In the genomic region with DNA sequence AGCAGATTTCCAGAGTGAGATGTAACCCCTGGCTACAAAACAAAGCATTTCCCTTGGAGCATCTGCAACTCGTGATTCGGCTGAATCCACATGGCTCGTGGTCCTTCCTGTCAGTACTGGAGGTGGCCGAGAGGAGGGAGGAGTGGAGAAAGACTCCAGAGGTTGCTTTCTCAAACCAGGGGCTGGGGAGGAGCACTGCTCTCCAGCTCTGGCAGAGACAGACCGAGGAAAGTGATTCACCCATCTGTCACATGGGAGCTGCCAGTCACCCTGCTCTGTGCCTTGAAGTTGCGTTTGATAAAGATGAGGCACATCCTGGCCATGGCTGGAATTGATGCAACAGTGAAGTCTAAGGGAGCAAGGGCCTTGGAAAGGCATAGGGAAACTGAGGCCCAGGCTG, we compare ENCODE assay signal across 12 cellular contexts.
A peak's percentile ranks its signal among the peaks of the same experiment; 100 is the strongest.
DNase-seq lines count a peak whose midpoint lies in the region; TF ChIP-seq lines count a peak whose summit lies in the region.
"Had no signal": no experiment of that assay in that cellular context is flagged by ENCODE, and none has a peak within 500 bp of the region (broad histone marks: within the 10 kb centered on the region; RNA-seq: fewer than 3 reads in every experiment).

No MANE protein-coding gene starts in this region.

- no peak overlapping the region for H3K27ac Mint-ChIP-seq in osteocyte (ENCODE audit: unreplicated experiment)

- H3K4me1 Mint-ChIP-seq in osteocyte (ENCODE audit: unreplicated experiment), result peaks cover 24% of the 10 kb centered on the region

- no peaks in the 10 kb centered on the region for H3K27me3 Mint-ChIP-seq in osteocyte (ENCODE audit: unreplicated experiment)

- H3K4me3 ChIP-seq in choroid plexus epithelial cell (ENCODE audit: low read depth, low read length), result no peak overlapping the region
- H3K4me3 ChIP-seq: stomach had no signal

- TF ChIP-seq CTCF in choroid plexus epithelial cell (conservative IDR thresholded peaks at IDR 0.05; ENCODE audit: low read depth, low read length) (peak; percentile 28), osteocyte (IDR thresholded peaks at IDR 0.05) (no peak)

- DNase-seq in Daoy (ENCODE audit: low read depth) (peak; percentile 57), NCI-H226 (peak; percentile 66), choroid plexus epithelial cell (ENCODE audit: low read depth) (peak; percentile 79), lung microvascular endothelial cell (ENCODE audit: low read depth in 2 of 2) (peak; percentile 67 to 83), anterior cingulate cortex (lab: John Stamatoyannopoulos, UW) (no peak), NCI-H524 (lab: John Stamatoyannopoulos, UW) (no peak), C1 segment of cervical spinal cord (lab: John Stamatoyannopoulos, UW) (no peak), osteocyte (ENCODE audit: extremely low spot score, unreplicated experiment) (no peak)
- DNase-seq: Caco-2, NCI-H2227 treated with DMSO at 0.1 percent for 48 hours, OCI-M1, stomach had no signal

- H3K4me3 Mint-ChIP-seq in osteocyte (ENCODE audit: unreplicated experiment), result no peak overlapping the region

- no peaks in the 10 kb centered on the region for H3K36me3 Mint-ChIP-seq in osteocyte (ENCODE audit: unreplicated experiment)

- H3K9me3 Mint-ChIP-seq in osteocyte (ENCODE audit: unreplicated experiment), result no peaks in the 10 kb centered on the region

Comparison
In these comparisons a context has a peak if more than half of its experiments do, and no peak if none do; other contexts are left out.
1. DNase-seq: peak in Daoy (single experiment), NCI-H226 (single experiment), choroid plexus epithelial cell (single experiment) and lung microvascular endothelial cell (2 of 2); none in anterior cingulate cortex (0 of 58), NCI-H524 (0 of 2), C1 segment of cervical spinal cord (0 of 14) and osteocyte (single experiment).